24 cellular contexts compared by ENCODE assay signal in genomic region chr2:98839292-98839691, GRCh38.
DNase-seq lines count a peak whose midpoint lies in the region; ATAC-seq and TF ChIP-seq lines count a peak whose summit lies in the region.
"Had no signal": no experiment of that assay in that cellular context is flagged by ENCODE, and none has a peak within 500 bp of the region (broad histone marks: within the 10 kb centered on the region; RNA-seq: fewer than 3 reads in every experiment).

No MANE protein-coding gene starts in this region.

- H3K4me3 ChIP-seq in astrocyte of the cerebellum (ENCODE audit: low read depth, low read length) (no peak overlapping the region), colonic mucosa (no peak overlapping the region)
- H3K4me3 ChIP-seq: HAP-1, heart right ventricle, neural progenitor cell, SJSA1, skin epidermis, tibial nerve had no signal

- TF ChIP-seq CTCF in astrocyte of the cerebellum (IDR thresholded peaks at IDR 0.05; ENCODE audit: low read depth, low read length, missing control alignments) (no peak), foreskin keratinocyte (conservative IDR thresholded peaks at IDR 0.05) (no peak), colonic mucosa (IDR thresholded peaks at IDR 0.05) (no peak)

- in situ Hi-C loops in astrocyte of the cerebellum (cut with HindIII; ENCODE audit: low sequenced_read_pairs) = loop anchor here (25.0 kb wide), 1 partner anchor 177 kb away; no protein-coding TSS in a partner anchor

- H3K4me1 ChIP-seq in foreskin keratinocyte (no peaks in the 10 kb centered on the region), colonic mucosa (no peaks in the 10 kb centered on the region)
- H3K4me1 ChIP-seq: HAP-1, neural progenitor cell, SJSA1, tibial nerve had no signal

- H3K36me3 ChIP-seq in colonic mucosa = no peaks in the 10 kb centered on the region
- H3K36me3 ChIP-seq: HAP-1, heart right ventricle, neural progenitor cell, SJSA1, tibial nerve had no signal

- H3K27me3 ChIP-seq in foreskin keratinocyte (no peaks in the 10 kb centered on the region), colonic mucosa (no peaks in the 10 kb centered on the region)
- H3K27me3 ChIP-seq: heart right ventricle, neural progenitor cell, SJSA1, tibial nerve had no signal

- DNase-seq in AG20443 (ENCODE audit: low spot score) (peak; percentile 30), HS-5 (ENCODE audit: low read depth) (peak; percentile 95), astrocyte of the cerebellum (ENCODE audit: low read depth) (peak; percentile 15), foreskin keratinocyte (peak; percentile 10 to 56), AG08396 (ENCODE audit: low spot score) (no peak), colonic mucosa (no peak), OCI-M1 (lab: John Stamatoyannopoulos, UW) (no peak)
- DNase-seq: activated CD4-positive, alpha-beta T cell treated with anti-CD3 and anti-CD28 coated beads, Interleukin-2, amount 10 ng/mL, durations not matched to agents 24 days and 14 days; caudate nucleus; effector CD4-positive, alpha-beta T cell; heart right ventricle; left ventricle myocardium superior; NCI-H1694 treated with DMSO at 0.1 percent for 48 hours; NCI-H2227 treated with DMSO at 0.1 percent for 48 hours; NCI-H774; stimulated activated CD4-positive, alpha-beta T cell treated with anti-CD3 and anti-CD28 coated beads, Interleukin-4, amount 100 ng/mL, for 1 hour; stimulated activated naive CD8-positive, alpha-beta T cell treated with anti-CD3 and anti-CD28 coated beads, Interleukin-15, amount 100 ng/mL, for 72 hours; T-helper 17 cell had no signal

- intact Hi-C loops in colonic mucosa (cut with DNase I) = no loop called here

- H3K27ac ChIP-seq in foreskin keratinocyte (no peak overlapping the region), colonic mucosa (no peak overlapping the region)
- H3K27ac ChIP-seq: heart right ventricle, neural progenitor cell, SJSA1, skin epidermis, tibial nerve had no signal

- ATAC-seq in foreskin keratinocyte (no peak), HG03571 (IDR thresholded peaks at IDR 0.05; ENCODE audit: unreplicated experiment) (no peak)
- ATAC-seq: heart right ventricle; left ventricle myocardium superior; stimulated activated naive CD8-positive, alpha-beta T cell treated with anti-CD3 and anti-CD28 coated beads, Interleukin-15, amount 100 ng/mL, for 72 hours; T-helper 17 cell had no signal

- H3K9ac ChIP-seq in colonic mucosa (ENCODE audit: low read depth in 2 of 2, low read length in 2 of 2) = no peak overlapping the region
- H3K9ac ChIP-seq: neural progenitor cell had no signal

- H3K9me3 ChIP-seq in colonic mucosa = no peaks in the 10 kb centered on the region
- H3K9me3 ChIP-seq: HAP-1, SJSA1 had no signal

Comparison
In these comparisons a context has a peak if more than half of its experiments do, and no peak if none do; other contexts are left out.
1. DNase-seq: peak in AG20443 (single experiment), HS-5 (single experiment), astrocyte of the cerebellum (single experiment) and foreskin keratinocyte (2 of 2); none in AG08396 (single experiment), colonic mucosa (single experiment) and OCI-M1 (single experiment).